In the genomic region with DNA sequence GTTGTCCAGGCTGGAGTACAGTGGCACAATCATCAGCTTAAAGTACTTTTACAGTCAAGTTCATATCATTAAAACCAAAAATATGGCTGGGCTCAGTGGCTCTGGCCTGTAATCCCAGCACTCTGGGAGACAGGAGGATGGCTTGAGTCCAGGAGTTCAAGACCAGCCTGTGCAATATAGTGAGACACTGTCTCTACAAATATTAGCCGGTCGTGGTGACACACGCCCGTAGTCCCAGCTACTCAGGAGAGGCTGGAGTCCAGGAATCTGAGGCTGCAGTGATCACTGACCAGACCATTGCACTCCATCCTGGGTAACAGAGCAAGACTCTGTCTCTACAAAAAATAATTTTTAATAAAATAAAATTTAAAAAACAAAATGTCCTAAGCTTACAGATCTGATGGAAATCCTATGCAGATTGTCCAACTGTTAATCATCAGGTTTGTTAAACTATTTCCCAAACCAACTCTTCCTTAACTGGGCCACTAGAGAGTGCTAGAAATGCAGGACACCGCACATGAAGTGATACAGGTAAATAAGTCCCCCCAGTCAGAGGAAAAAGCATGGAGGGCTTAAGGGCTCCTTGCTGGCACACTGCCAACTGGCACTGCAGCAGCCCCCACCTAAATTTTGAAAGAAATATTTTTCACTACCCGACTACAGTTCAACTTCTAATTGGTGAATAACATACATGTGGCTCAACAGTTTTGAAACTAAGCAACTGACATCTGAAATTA, we compare ENCODE assay signal across 8 cellular contexts. TPM values are rescaled to one million over a fixed set of nuclear protein-coding genes. Genes with fewer than 3 reads are reported as not detected.
DNase-seq lines count a peak whose midpoint lies in the region; ATAC-seq and TF ChIP-seq lines count a peak whose summit lies in the region.

No MANE protein-coding gene starts in this region.

- H3K18ac ChIP-seq in mesendoderm (ENCODE audit: low read length): no peak overlapping the region

- H3K4me1 ChIP-seq in HUES64 (ENCODE audit: insufficient read depth, low read length) (peaks cover 41% of the 10 kb centered on the region), mammary epithelial cell (ENCODE audit: insufficient read depth, low read length) (peaks cover 40% of the 10 kb centered on the region), mesendoderm (ENCODE audit: control insufficient read depth, low read depth, low read length) (peaks cover 18% of the 10 kb centered on the region), thymus (ENCODE audit: control insufficient read depth, insufficient read depth, low read length) (peaks cover 28% of the 10 kb centered on the region)

- peaks cover 33% of the 10 kb centered on the region for H3K36me3 ChIP-seq in HUES64 (ENCODE audit: insufficient read depth, low read length)
- H3K36me3 ChIP-seq in mammary epithelial cell (ENCODE audit: insufficient read depth, low read length): peaks cover 3% of the 10 kb centered on the region
- H3K36me3 ChIP-seq in mesendoderm (ENCODE audit: control insufficient read depth, insufficient read depth, low read length): peaks cover 6% of the 10 kb centered on the region
- H3K36me3 ChIP-seq in thymus (ENCODE audit: control insufficient read depth, insufficient read depth): peaks cover 10% of the 10 kb centered on the region

- H3K23ac ChIP-seq in mesendoderm (ENCODE audit: low read length): no peak overlapping the region

- H2AK5ac ChIP-seq in mesendoderm (ENCODE audit: low read length): no peak overlapping the region

- H4K5ac ChIP-seq in mesendoderm (ENCODE audit: low read length): no peak overlapping the region

- H3K27me3 ChIP-seq in HUES64 (ENCODE audit: insufficient read depth, low read length) (no peaks in the 10 kb centered on the region), mammary epithelial cell (ENCODE audit: insufficient read depth, low read length) (no peaks in the 10 kb centered on the region), mesendoderm (ENCODE audit: insufficient read depth, low read length, poor library complexity) (no peaks in the 10 kb centered on the region), thymus (ENCODE audit: control insufficient read depth, insufficient read depth) (no peaks in the 10 kb centered on the region)

- no peak overlapping the region for H2AFZ ChIP-seq in mammary epithelial cell (ENCODE audit: low read depth, low read length)

- ATAC-seq in GM21390 (IDR thresholded peaks at IDR 0.05; ENCODE audit: unreplicated experiment): no peak

- no peak overlapping the region for H3K27ac ChIP-seq in HUES64 (ENCODE audit: low read depth, low read length)
- H3K27ac ChIP-seq in mammary epithelial cell (ENCODE audit: insufficient read depth, low read depth, low read length): peak overlapping the region; percentile 63
- H3K27ac ChIP-seq in mesendoderm (ENCODE audit: low read depth, low read length): no peak overlapping the region
- no peak overlapping the region for H3K27ac ChIP-seq in thymus (ENCODE audit: low read depth)

- in situ Hi-C loops in SK-MEL-5 (cut with HindIII; ENCODE audit: low pct_unique_long_range_greater_than_20kb, low sequenced_read_pairs) (no loop called here), mammary epithelial cell (cut with MboI; ENCODE audit: low sequenced_read_pairs in 2 of 2) (no loop called here)

- H3K4me3 ChIP-seq in HUES64 (ENCODE audit: low read length) (peak overlapping the region; percentile 87), mammary epithelial cell (replicated peaks in 1 of 3; ENCODE audit: insufficient read depth in 1 of 3, low read depth in 2 of 3, low read length in 3 of 3) (peak overlapping the region; percentile 64 to 96 (median 77)), mesendoderm (ENCODE audit: low read length) (peak overlapping the region; percentile 41), thymus (ENCODE audit: low read length) (peak overlapping the region; percentile 99)

- H3K79me1 ChIP-seq in mesendoderm (ENCODE audit: low read length): no peaks in the 10 kb centered on the region

- H3K4ac ChIP-seq in mesendoderm (ENCODE audit: low read depth, low read length): no peak overlapping the region

- H2BK5ac ChIP-seq in mesendoderm (ENCODE audit: low read length): no peak overlapping the region

- peak overlapping the region; percentile 94; the same call in 1 of the 2 replicates for H3K9ac ChIP-seq in HUES64 (ENCODE audit: low read depth, low read length)
- H3K9ac ChIP-seq in mammary epithelial cell (ENCODE audit: insufficient read depth, low read length): peak overlapping the region; percentile 92
- peak overlapping the region; percentile 100 for H3K9ac ChIP-seq in mesendoderm (ENCODE audit: low read length)

- peak overlapping the region; percentile 85 for H3K56ac ChIP-seq in mesendoderm (ENCODE audit: low read length)

- no peak overlapping the region for H2BK120ac ChIP-seq in mesendoderm (ENCODE audit: low read depth, low read length)

- TSS peak; percentile 16 for BruUV-seq in mammary epithelial cell (replicated peaks; lab: Mats Ljungman, UMichigan)

- WGBS in HUES64: 50% methylated on average over 6 of the region's 6 CpGs
- 19% methylated on average over 6 of the region's 6 CpGs for WGBS in mammary epithelial cell (ENCODE audit: low coverage, missing lambda C conversion rate)
- WGBS in mesendoderm (ENCODE audit: extremely low coverage, insufficient coverage, low lambda C conversion rate): no CpG with 5 or more reads among the region's 6 CpGs
- WGBS in thymus: 59% methylated on average over 6 of the region's 6 CpGs

- DNase-seq in COR-L47 (lab: John Stamatoyannopoulos, UW): peak; percentile 50
- DNase-seq in SK-MEL-5 (ENCODE audit: low read depth, low spot score): peak; percentile 73
- peak; percentile 71 for DNase-seq in mammary epithelial cell
- DNase-seq in mesendoderm: peak; percentile 78
- DNase-seq in NCI-H2081 treated with DMSO at 0.1 percent for 48 hours (lab: John Stamatoyannopoulos, UW): no peak

- CTCF ChIA-PET in mammary epithelial cell (lab: Charles Lee; ENCODE audit: low non-redundant PET): interaction anchor here (0.6 to 1.0 kb wide), 2 partner anchors 13 to 59 kb away, joined by 6 to 11 read pairs; no protein-coding TSS in a partner anchor

- no peak overlapping the region for H2BK15ac ChIP-seq in mesendoderm (replicated peaks; ENCODE audit: low read depth)

- no peak overlapping the region for H4K8ac ChIP-seq in mesendoderm (ENCODE audit: low read depth, low read length)

- H3K79me2 ChIP-seq in mammary epithelial cell (ENCODE audit: insufficient read depth, low read length) (peaks cover 76% of the 10 kb centered on the region), mesendoderm (ENCODE audit: control insufficient read depth, insufficient read depth, low read length) (peaks cover 69% of the 10 kb centered on the region)

- peak; percentile 48 to 71 for TF ChIP-seq CTCF in mammary epithelial cell (conservative IDR thresholded peaks at IDR 0.05 in 1 of 2, IDR thresholded peaks at IDR 0.05 in 1 of 2; ENCODE audit: extremely low read depth in 1 of 2, insufficient read depth in 1 of 2, low read depth in 1 of 2, low read length in 2 of 2)

- H3K9me3 ChIP-seq in HUES64 (ENCODE audit: insufficient read depth, low read depth, low read length) (no peaks in the 10 kb centered on the region), mammary epithelial cell (replicated peaks; ENCODE audit: insufficient read depth, low read length) (no peaks in the 10 kb centered on the region), thymus (ENCODE audit: control insufficient read depth) (no peaks in the 10 kb centered on the region)

- H4K20me1 ChIP-seq in mammary epithelial cell (ENCODE audit: insufficient read depth, low read length): peaks cover 34% of the 10 kb centered on the region

- intact Hi-C loops in mammary epithelial cell (cut with micrococcal nuclease): loop anchor here (1.0 to 5.0 kb wide), 6 partner anchors 59 to 472 kb away; partner anchors contain the start of genes DHRS7B and TMEM11

- H3K4me2 ChIP-seq in mammary epithelial cell (ENCODE audit: insufficient read depth, low read depth, low read length) (peak overlapping the region; percentile 83), mesendoderm (ENCODE audit: low read length) (peak overlapping the region; percentile 77)

- dilution Hi-C loops in mammary epithelial cell (cut with HindIII; ENCODE audit: low sequenced_read_pairs): no loop called here

RNA-seq across cellular contexts. Expression of gene USP22, which starts 2.8 kb away (rescaled TPM):
- polyA plus RNA-seq in HUES64 (2013, experiment 1 of 2): 191 TPM
- 190 TPM for polyA plus RNA-seq in HUES64 (2013, experiment 2 of 2)
- total RNA-seq in SK-MEL-5 (2014; rRNA removed; shearing (Covaris generic)): 208 and 210 TPM in 2 replicates
- 226 and 276 TPM in 2 replicates for polyA plus RNA-seq in SK-MEL-5 (2015; cell fraction: cytosol; rRNA removed)
- polyA plus RNA-seq in SK-MEL-5 (2015; cell fraction: nucleus; rRNA removed): 182 and 185 TPM in 2 replicates
- 100 to 1,000 TPM; 187 to 318 TPM for total RNA-seq in mammary epithelial cell
- polyA plus RNA-seq in mammary epithelial cell (175 TPM), thymus (52.5 TPM)
- polyA minus RNA-seq in mammary epithelial cell: 423 TPM
- polyA plus RNA-seq in mesendoderm (2013, experiment 1 of 2): 221 TPM
- polyA plus RNA-seq in mesendoderm (2013, experiment 2 of 2): 204 TPM

Comparison
In these comparisons a context has a peak if more than half of its experiments do, and no peak if none do; other contexts are left out.
1. H3K4me3 ChIP-seq: peak in every context shown above with its lines; median percentile 99 in thymus; 87 in HUES64; 77 in mammary epithelial cell; 41 in mesendoderm.